9 cellular contexts compared by ENCODE assay signal in genomic region chr1:244239261-244239770, GRCh38.
DNase-seq lines count a peak whose midpoint lies in the region; ATAC-seq lines count a peak whose summit lies in the region.
"Had no signal": no experiment of that assay in that cellular context is flagged by ENCODE, and none has a peak within 500 bp of the region (broad histone marks: within the 10 kb centered on the region; RNA-seq: fewer than 3 reads in every experiment).

No MANE protein-coding gene starts in this region.

- ATAC-seq in GM18519 (IDR thresholded peaks at IDR 0.05; ENCODE audit: low FRiP score, unreplicated experiment) = peak; percentile 53
- no peak for ATAC-seq in HG03521 (IDR thresholded peaks at IDR 0.05; ENCODE audit: unreplicated experiment)
- no peak for ATAC-seq in HG03457 (IDR thresholded peaks at IDR 0.05; ENCODE audit: unreplicated experiment)

- peak; percentile 19 for DNase-seq in A172 (ENCODE audit: low spot score)
- DNase-seq in NCI-H146 (lab: John Stamatoyannopoulos, UW) = peak; percentile 86
- DNase-seq in astrocyte of the hippocampus (ENCODE audit: low read depth, low spot score) = peak; percentile 48
- DNase-seq in central memory CD4-positive, alpha-beta T cell = no peak
- no peak for DNase-seq in RPMI8226
- DNase-seq: sigmoid colon had no signal

Comparison
In these comparisons a context has a peak if more than half of its experiments do, and no peak if none do; other contexts are left out.
1. DNase-seq: peak in A172 (single experiment), NCI-H146 (single experiment) and astrocyte of the hippocampus (single experiment); none in central memory CD4-positive, alpha-beta T cell (single experiment) and RPMI8226 (single experiment).